ENCODE assay signal across 15 cellular contexts in genomic region chr12:93818488-93819047, GRCh38.
DNase-seq lines count a peak whose midpoint lies in the region; ATAC-seq, FAIRE-seq and TF ChIP-seq lines count a peak whose summit lies in the region.
"Had no signal": no experiment of that assay in that cellular context is flagged by ENCODE, and none has a peak within 500 bp of the region (broad histone marks: within the 10 kb centered on the region; RNA-seq: fewer than 3 reads in every experiment).

No MANE protein-coding gene starts in this region.

- no peak overlapping the region for H3K4me3 Mint-ChIP-seq in astrocyte (ENCODE audit: unreplicated experiment)
- H3K4me3 Mint-ChIP-seq in activated CD4-positive, alpha-beta T cell treated with anti-CD3 and anti-CD28 coated beads, Interleukin-2, amount 10 ng/mL, durations not matched to agents 7 days and 5 days: no peak overlapping the region

- H3K4me2 ChIP-seq in BLaER1: peak overlapping the region; percentile 49
- peak overlapping the region; percentile 53 for H3K4me2 ChIP-seq in astrocyte (ENCODE audit: low read length)
- no peak overlapping the region for H3K4me2 ChIP-seq in hepatocyte
- no peak overlapping the region for H3K4me2 ChIP-seq in MM.1S (ENCODE audit: low read depth, low read length)

- DNase-seq in astrocyte (ENCODE audit: low read depth) (no peak), hepatocyte (ENCODE audit: low spot score) (no peak), sciatic nerve (ENCODE audit: low spot score) (no peak), NCI-H524 treated with DMSO at 0.1 percent for 48 hours (lab: John Stamatoyannopoulos, UW) (no peak), MM.1S (no peak), NCI-H510A treated with DMSO at 0.1 percent for 48 hours (lab: John Stamatoyannopoulos, UW) (no peak)
- no peak for DNase-seq in activated CD4-positive, alpha-beta T cell treated with anti-CD3 and anti-CD28 coated beads, Interleukin-2, amount 10 ng/mL, durations not matched to agents 7 days and 5 days
- DNase-seq: ACHN; activated naive CD4-positive, alpha-beta T cell treated with anti-CD3 and anti-CD28 coated beads, Interleukin-2, amount 50 U/mL, for 16 hours; DMS 273 treated with DMSO at 0.1 percent for 48 hours; NCI-H226; T-helper 9 cell had no signal

- H3K9ac ChIP-seq in BLaER1 (no peak overlapping the region), astrocyte (ENCODE audit: low read length) (peak overlapping the region; percentile 19), MM.1S (ENCODE audit: low read length) (no peak overlapping the region)

- H3K79me2 ChIP-seq in astrocyte (ENCODE audit: insufficient read depth, low read length): no peaks in the 10 kb centered on the region
- H3K79me2 ChIP-seq in hepatocyte: no peaks in the 10 kb centered on the region
- no peaks in the 10 kb centered on the region for H3K79me2 ChIP-seq in MM.1S (ENCODE audit: low read length)

- no peak overlapping the region for H3K4me3 ChIP-seq in BLaER1
- H3K4me3 ChIP-seq in astrocyte (ENCODE audit: insufficient read depth, low read depth, low read length): no peak overlapping the region
- H3K4me3 ChIP-seq in hepatocyte: no peak overlapping the region
- H3K4me3 ChIP-seq in MM.1S (ENCODE audit: low read length): no peak overlapping the region
- H3K4me3 ChIP-seq: pancreas had no signal

- H3K27ac Mint-ChIP-seq in astrocyte (ENCODE audit: unreplicated experiment): no peak overlapping the region
- no peak overlapping the region for H3K27ac Mint-ChIP-seq in activated CD4-positive, alpha-beta T cell treated with anti-CD3 and anti-CD28 coated beads, Interleukin-2, amount 10 ng/mL, durations not matched to agents 7 days and 5 days

- H3K4me1 Mint-ChIP-seq in astrocyte (ENCODE audit: low read depth, unreplicated experiment): peaks cover 4% of the 10 kb centered on the region
- H3K4me1 Mint-ChIP-seq in activated CD4-positive, alpha-beta T cell treated with anti-CD3 and anti-CD28 coated beads, Interleukin-2, amount 10 ng/mL, durations not matched to agents 7 days and 5 days: peaks cover 4% of the 10 kb centered on the region

- intact Hi-C loops in sciatic nerve (cut with DNase I): no loop called here

- CTCF ChIA-PET in activated CD4-positive, alpha-beta T cell treated with anti-CD3 and anti-CD28 coated beads, Interleukin-2, amount 10 ng/mL, durations not matched to agents 7 days and 5 days (lab: Charles Lee): interaction anchor here (1.3 to 2.0 kb wide), 2 partner anchors 12 to 30 kb away, joined by 4 read pairs; no protein-coding TSS in a partner anchor

- H3K27ac ChIP-seq in BLaER1 (no peak overlapping the region; the same call in 1 of the 2 replicates), astrocyte (ENCODE audit: low read depth, low read length) (peak overlapping the region; percentile 56), hepatocyte (peak overlapping the region; percentile 77), MM.1S (ENCODE audit: low read length) (no peak overlapping the region)
- H3K27ac ChIP-seq: pancreas had no signal

- peaks cover 1% of the 10 kb centered on the region for H3K9me3 Mint-ChIP-seq in astrocyte (ENCODE audit: unreplicated experiment)
- H3K9me3 Mint-ChIP-seq in activated CD4-positive, alpha-beta T cell treated with anti-CD3 and anti-CD28 coated beads, Interleukin-2, amount 10 ng/mL, durations not matched to agents 7 days and 5 days: peaks cover 7% of the 10 kb centered on the region

- FAIRE-seq in astrocyte (lab: Jason Lieb, UNC): no peak
- FAIRE-seq: pancreas, urothelium cell line had no signal

- 78% methylated on average over 9 of the region's 9 CpGs for WGBS in hepatocyte (ENCODE audit: low lambda C conversion rate, missing lambda C conversion rate)

- H3K27me3 Mint-ChIP-seq in astrocyte (ENCODE audit: low read depth, unreplicated experiment): no peaks in the 10 kb centered on the region
- H3K27me3 Mint-ChIP-seq in activated CD4-positive, alpha-beta T cell treated with anti-CD3 and anti-CD28 coated beads, Interleukin-2, amount 10 ng/mL, durations not matched to agents 7 days and 5 days: no peaks in the 10 kb centered on the region

- no peaks in the 10 kb centered on the region for H3F3A ChIP-seq in MM.1S (ENCODE audit: insufficient read depth, low read length)

- TF ChIP-seq CTCF in astrocyte (IDR thresholded peaks at IDR 0.05; ENCODE audit: insufficient read depth, low read depth, low read length) (no peak), hepatocyte (IDR thresholded peaks at IDR 0.05; ENCODE audit: poor library complexity) (no peak), MM.1S (IDR thresholded peaks at IDR 0.05; ENCODE audit: low read length) (no peak)

- peak overlapping the region; percentile 55 for H2AFZ ChIP-seq in astrocyte (ENCODE audit: low read depth, low read length)
- no peak overlapping the region for H2AFZ ChIP-seq in hepatocyte
- H2AFZ ChIP-seq in MM.1S (ENCODE audit: low read length): no peak overlapping the region

- no peaks in the 10 kb centered on the region for H3K9me2 ChIP-seq in hepatocyte (replicated peaks; ENCODE audit: insufficient read depth)
- H3K9me2 ChIP-seq in MM.1S (replicated peaks; ENCODE audit: insufficient read depth, low read length): no peaks in the 10 kb centered on the region

- no peaks in the 10 kb centered on the region for H3K9me3 ChIP-seq in BLaER1
- no peaks in the 10 kb centered on the region for H3K9me3 ChIP-seq in astrocyte (ENCODE audit: insufficient read depth, low read depth, low read length)
- H3K9me3 ChIP-seq in hepatocyte (ENCODE audit: low read depth): no peaks in the 10 kb centered on the region
- no peaks in the 10 kb centered on the region for H3K9me3 ChIP-seq in MM.1S (replicated peaks; ENCODE audit: insufficient read depth, low read length)
- H3K9me3 ChIP-seq: pancreas had no signal

- ATAC-seq in sciatic nerve: peak; percentile 14

- H3K36me3 Mint-ChIP-seq in astrocyte (ENCODE audit: low read depth, unreplicated experiment): no peaks in the 10 kb centered on the region
- H3K36me3 Mint-ChIP-seq in activated CD4-positive, alpha-beta T cell treated with anti-CD3 and anti-CD28 coated beads, Interleukin-2, amount 10 ng/mL, durations not matched to agents 7 days and 5 days (ENCODE audit: low read depth): peaks cover 1% of the 10 kb centered on the region

- no peaks in the 10 kb centered on the region for H3K27me3 ChIP-seq in BLaER1
- no peaks in the 10 kb centered on the region for H3K27me3 ChIP-seq in astrocyte (ENCODE audit: insufficient read depth, low read length)
- no peaks in the 10 kb centered on the region for H3K27me3 ChIP-seq in hepatocyte
- no peaks in the 10 kb centered on the region for H3K27me3 ChIP-seq in MM.1S (replicated peaks; ENCODE audit: insufficient read depth, low read length)
- H3K27me3 ChIP-seq: pancreas had no signal

- POLR2A ChIA-PET in activated CD4-positive, alpha-beta T cell treated with anti-CD3 and anti-CD28 coated beads, Interleukin-2, amount 10 ng/mL, durations not matched to agents 7 days and 5 days (lab: Charles Lee): no interaction called here

- H3K4me1 ChIP-seq in BLaER1 (peaks cover 9% of the 10 kb centered on the region), astrocyte (ENCODE audit: insufficient read depth, low read length) (peaks cover 21% of the 10 kb centered on the region), hepatocyte (ENCODE audit: insufficient read depth) (peaks cover 16% of the 10 kb centered on the region), MM.1S (ENCODE audit: low read length) (no peaks in the 10 kb centered on the region)

- H3K36me3 ChIP-seq in BLaER1: no peaks in the 10 kb centered on the region
- no peaks in the 10 kb centered on the region for H3K36me3 ChIP-seq in astrocyte (ENCODE audit: insufficient read depth, low read length)
- H3K36me3 ChIP-seq in hepatocyte (replicated peaks; ENCODE audit: insufficient read depth, low read depth): no peaks in the 10 kb centered on the region
- no peaks in the 10 kb centered on the region for H3K36me3 ChIP-seq in MM.1S (replicated peaks; ENCODE audit: insufficient read depth, low read length)
- H3K36me3 ChIP-seq: pancreas had no signal

- H4K20me1 ChIP-seq in BLaER1: no peaks in the 10 kb centered on the region
- H4K20me1 ChIP-seq in astrocyte (ENCODE audit: insufficient read depth, low read length): no peaks in the 10 kb centered on the region
- no peaks in the 10 kb centered on the region for H4K20me1 ChIP-seq in hepatocyte (ENCODE audit: insufficient read depth, poor library complexity, severe bottlenecking)
- no peaks in the 10 kb centered on the region for H4K20me1 ChIP-seq in MM.1S (ENCODE audit: insufficient read depth, low read length)

Comparison
In these comparisons a context has a peak if more than half of its experiments do, and no peak if none do; other contexts are left out.
1. H3K27ac ChIP-seq: peak in astrocyte (single experiment) and hepatocyte (single experiment); none in BLaER1 (single experiment) and MM.1S (single experiment).
2. H3K4me2 ChIP-seq: peak in BLaER1 (single experiment) and astrocyte (single experiment); none in hepatocyte (single experiment) and MM.1S (single experiment).